ENCODE assay signal across 18 cellular contexts in the genomic region with DNA sequence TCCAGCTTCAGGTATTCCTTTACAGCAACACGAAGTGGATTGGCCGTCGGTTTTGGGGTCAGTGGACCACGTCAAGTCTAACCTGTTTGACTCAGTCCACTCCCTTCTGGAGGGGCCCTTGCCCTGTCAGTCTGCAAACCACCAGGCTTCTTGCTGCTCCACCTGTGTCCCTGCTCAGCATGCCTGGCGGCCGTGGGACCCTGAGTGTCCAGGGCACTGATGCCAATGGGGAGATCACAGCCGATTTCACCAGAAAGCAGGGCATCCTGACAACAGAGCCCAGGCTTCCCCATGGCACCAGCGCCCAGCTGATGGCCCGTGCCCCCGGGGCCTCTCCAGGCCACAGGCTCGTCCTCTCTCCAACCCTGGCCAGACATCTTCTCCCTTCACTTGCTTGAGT. TPM values are rescaled to one million over a fixed set of nuclear protein-coding genes. Genes with fewer than 3 reads are reported as not detected.
A peak's percentile ranks its signal among the peaks of the same experiment; 100 is the strongest.
DNase-seq lines count a peak whose midpoint lies in the region; ATAC-seq and TF ChIP-seq lines count a peak whose summit lies in the region.
"Had no signal": no experiment of that assay in that cellular context is flagged by ENCODE, and none has a peak within 500 bp of the region (broad histone marks: within the 10 kb centered on the region; RNA-seq: fewer than 3 reads in every experiment).

No MANE protein-coding gene starts in this region.

- WGBS in IMR-90 (ENCODE audit: extremely low coverage in 2 of 2, insufficient read length in 1 of 2), 2 experiments: no CpG with 5 or more reads among the region's 11 CpGs
- WGBS in transverse colon (ENCODE audit: low coverage in 1 of 2), 2 donors: 82% methylated on average over 10 of the region's 11 CpGs; no CpG with 5 or more reads in 1 of the 2 donors

- TF ChIP-seq CTCF in IMR-90 (conservative IDR thresholded peaks at IDR 0.05; ENCODE audit: low read depth, low read length) (no peak), osteocyte (IDR thresholded peaks at IDR 0.05) (no peak), transverse colon (IDR thresholded peaks at IDR 0.05) (no peak)

- H3K27ac ChIP-seq in IMR-90 (ENCODE audit: insufficient read depth, low read length) (no peak overlapping the region), transverse colon (no peak overlapping the region)

- H2AK5ac ChIP-seq in IMR-90 (ENCODE audit: low read depth, low read length): no peak overlapping the region

- intact Hi-C loops in activated CD4-positive, alpha-beta memory T cell treated with anti-CD3 and anti-CD28 coated beads for 36 hours (cut with micrococcal nuclease): no loop called here
- intact Hi-C loops in IMR-90 (cut with micrococcal nuclease): no loop called here
- intact Hi-C loops in transverse colon (cut with DNase I; ENCODE audit: low total_unique reads): no loop called here

- no peak overlapping the region for H3K23ac ChIP-seq in IMR-90 (ENCODE audit: low read depth, low read length)

- no TSS peak for BruUV-seq in IMR-90 (replicated peaks; lab: Mats Ljungman, UMichigan)

- no peak for TF ChIP-seq RAD21 in IMR-90 (IDR thresholded peaks at IDR 0.05; ENCODE audit: low read length)

- no peak overlapping the region for H4K8ac ChIP-seq in IMR-90 (ENCODE audit: low read depth in 2 of 2, low read length in 2 of 2)

- H3K27me3 ChIP-seq in IMR-90 (ENCODE audit: control insufficient read depth, insufficient read depth, low read length): no peaks in the 10 kb centered on the region
- H3K27me3 ChIP-seq in transverse colon: no peaks in the 10 kb centered on the region
- H3K27me3 ChIP-seq: BE2C had no signal

- POLR2A ChIA-PET in activated CD4-positive, alpha-beta memory T cell treated with anti-CD3 and anti-CD28 coated beads, Interleukin-2, amount 10 ng/mL, durations not matched to agents 7 days and 5 days (lab: Charles Lee): no interaction called here
- POLR2A ChIA-PET in activated CD4-positive, alpha-beta memory T cell treated with anti-CD3 and anti-CD28 coated beads for 36 hours (lab: Charles Lee): no interaction called here
- POLR2A ChIA-PET in IMR-90 (lab: Charles Lee; ENCODE audit: unreplicated experiment): no interaction called here

- H3K4me1 ChIP-seq in IMR-90 (ENCODE audit: control insufficient read depth, insufficient read depth, low read length) (peaks cover 13% of the 10 kb centered on the region), transverse colon (peaks cover 0 to 5% (median 3%) of the 10 kb centered on the region in 4 donors)
- H3K4me1 ChIP-seq: BE2C had no signal

- no peak overlapping the region for H2BK15ac ChIP-seq in IMR-90 (ENCODE audit: low read depth, low read length)

- H3K4me2 ChIP-seq in IMR-90 (ENCODE audit: low read depth, low read length): no peak overlapping the region

- no peak overlapping the region for H3K14ac ChIP-seq in IMR-90 (replicated peaks; ENCODE audit: low read depth, low read length)

- H3K36me3 ChIP-seq in IMR-90 (ENCODE audit: control insufficient read depth, insufficient read depth, low read length) (no peaks in the 10 kb centered on the region), transverse colon (no peaks in the 10 kb centered on the region)
- H3K36me3 ChIP-seq: BE2C had no signal

- ATAC-seq in IMR-90 (ENCODE audit: low read depth) (no peak), HG02870 (IDR thresholded peaks at IDR 0.05; ENCODE audit: unreplicated experiment) (no peak)
- ATAC-seq: HepG2 had no signal

- no peak overlapping the region for H3K4me3 Mint-ChIP-seq in activated CD4-positive, alpha-beta memory T cell treated with anti-CD3 and anti-CD28 coated beads, Interleukin-2, amount 10 ng/mL, durations not matched to agents 7 days and 5 days
- H3K4me3 Mint-ChIP-seq in activated CD4-positive, alpha-beta memory T cell treated with anti-CD3 and anti-CD28 coated beads for 36 hours: no peak overlapping the region
- H3K4me3 Mint-ChIP-seq in osteocyte (ENCODE audit: unreplicated experiment): no peak overlapping the region
- H3K4me3 Mint-ChIP-seq: CD4-positive, alpha-beta T cell had no signal

- H3K36me3 Mint-ChIP-seq in activated CD4-positive, alpha-beta memory T cell treated with anti-CD3 and anti-CD28 coated beads, Interleukin-2, amount 10 ng/mL, durations not matched to agents 7 days and 5 days (ENCODE audit: low read depth): no peaks in the 10 kb centered on the region
- H3K36me3 Mint-ChIP-seq in activated CD4-positive, alpha-beta memory T cell treated with anti-CD3 and anti-CD28 coated beads for 36 hours: no peaks in the 10 kb centered on the region
- H3K36me3 Mint-ChIP-seq in osteocyte (ENCODE audit: unreplicated experiment): no peaks in the 10 kb centered on the region

- H3K27ac Mint-ChIP-seq in activated CD4-positive, alpha-beta memory T cell treated with anti-CD3 and anti-CD28 coated beads, Interleukin-2, amount 10 ng/mL, durations not matched to agents 7 days and 5 days: no peak overlapping the region
- no peak overlapping the region for H3K27ac Mint-ChIP-seq in activated CD4-positive, alpha-beta memory T cell treated with anti-CD3 and anti-CD28 coated beads for 36 hours
- H3K27ac Mint-ChIP-seq in osteocyte (ENCODE audit: unreplicated experiment): no peak overlapping the region
- H3K27ac Mint-ChIP-seq: CD4-positive, alpha-beta T cell had no signal

- H4K20me1 ChIP-seq in IMR-90 (ENCODE audit: insufficient read depth, low read length): no peaks in the 10 kb centered on the region

- H2AFZ ChIP-seq in IMR-90 (replicated peaks; ENCODE audit: low read length, poor library complexity): peak overlapping the region; percentile 19

- H3K56ac ChIP-seq in IMR-90 (ENCODE audit: extremely low read depth, insufficient read depth, low read length): no peak overlapping the region

- peak overlapping the region; percentile 32; the same call in 1 of the 2 replicates for H4K91ac ChIP-seq in IMR-90 (ENCODE audit: insufficient read depth, low read depth, low read length)

- no peak overlapping the region for H3K4me3 ChIP-seq in IMR-90 (ENCODE audit: insufficient read depth, low read depth, low read length)
- H3K4me3 ChIP-seq in transverse colon: no peak overlapping the region

- in situ Hi-C loops in IMR-90 (cut with MboI; ENCODE audit: low sequenced_read_pairs) (no loop called here), transverse colon (cut with MboI; ENCODE audit: low pct_ligation_motif_present in 1 of 4, low pct_unique_long_range_greater_than_20kb in 1 of 4, low sequenced_read_pairs in 3 of 4) (no loop called here)

- TF ChIP-seq POLR2A in IMR-90 (IDR thresholded peaks at IDR 0.05; ENCODE audit: low read depth, low read length) (no peak), transverse colon (IDR thresholded peaks at IDR 0.05) (no peak)

- no peaks in the 10 kb centered on the region for H3K9me3 Mint-ChIP-seq in activated CD4-positive, alpha-beta memory T cell treated with anti-CD3 and anti-CD28 coated beads, Interleukin-2, amount 10 ng/mL, durations not matched to agents 7 days and 5 days
- no peaks in the 10 kb centered on the region for H3K9me3 Mint-ChIP-seq in activated CD4-positive, alpha-beta memory T cell treated with anti-CD3 and anti-CD28 coated beads for 36 hours
- H3K9me3 Mint-ChIP-seq in osteocyte (ENCODE audit: unreplicated experiment): no peaks in the 10 kb centered on the region
- H3K9me3 Mint-ChIP-seq: CD4-positive, alpha-beta T cell had no signal

- 0 out of 4 replicates have a peak, but pooled peaks cover 0 to 3% of the 10 kb centered on the region in 2 experiments for H3K79me1 ChIP-seq in IMR-90 (ENCODE audit: low read depth in 1 of 2, low read length in 2 of 2)

- dilution Hi-C loops in IMR-90 (cut with HindIII; ENCODE audit: low sequenced_read_pairs, unreplicated experiment): no loop called here

- H2BK120ac ChIP-seq in IMR-90 (ENCODE audit: low read depth, low read length): peak overlapping the region; percentile 51; the same call in 1 of the 2 replicates

- peak; percentile 9 for DNase-seq in activated CD4-positive, alpha-beta memory T cell treated with anti-CD3 and anti-CD28 coated beads, Interleukin-2, amount 10 ng/mL, durations not matched to agents 7 days and 5 days
- no peak for DNase-seq in activated CD4-positive, alpha-beta memory T cell treated with anti-CD3 and anti-CD28 coated beads for 36 hours
- no peak for DNase-seq in IMR-90
- DNase-seq in islet precursor cell: peak; percentile 35
- DNase-seq in osteocyte (ENCODE audit: extremely low spot score, unreplicated experiment): peak; percentile 77
- DNase-seq in transverse colon: no peak
- DNase-seq in UCSD-AML1 (lab: John Stamatoyannopoulos, UW; ENCODE audit: unreplicated experiment): no peak
- DNase-seq: BE2C; KG1; NCI-H1105 treated with DMSO at 0.1 percent for 48 hours; NCI-H1694 treated with DMSO at 0.1 percent for 48 hours; NCI-H510A; NCI-H748 treated with DMSO at 0.1 percent for 48 hours; NK-92 treated with Interleukin-12 subunit alpha and Interleukin-12 subunit beta, amount 100 ng/mL, for 24 hours had no signal

- no peak overlapping the region for H2BK5ac ChIP-seq in IMR-90 (ENCODE audit: low read depth, low read length, poor library complexity, severe bottlenecking)

- H3K4me1 Mint-ChIP-seq in activated CD4-positive, alpha-beta memory T cell treated with anti-CD3 and anti-CD28 coated beads, Interleukin-2, amount 10 ng/mL, durations not matched to agents 7 days and 5 days: no peaks in the 10 kb centered on the region
- no peaks in the 10 kb centered on the region for H3K4me1 Mint-ChIP-seq in activated CD4-positive, alpha-beta memory T cell treated with anti-CD3 and anti-CD28 coated beads for 36 hours (ENCODE audit: low read depth)
- peaks cover 35% of the 10 kb centered on the region for H3K4me1 Mint-ChIP-seq in osteocyte (ENCODE audit: unreplicated experiment)

- H3K9me3 ChIP-seq in IMR-90 (ENCODE audit: control insufficient read depth, insufficient read depth, low read length) (no peaks in the 10 kb centered on the region), transverse colon (no peaks in the 10 kb centered on the region)
- H3K9me3 ChIP-seq: BE2C, Caco-2 had no signal

- H3K4ac ChIP-seq in IMR-90 (ENCODE audit: low read depth, low read length): no peak overlapping the region

- no peak overlapping the region for H2BK20ac ChIP-seq in IMR-90 (ENCODE audit: low read depth, low read length)

- H4K5ac ChIP-seq in IMR-90 (ENCODE audit: low read depth, low read length): no peak overlapping the region

- H3K18ac ChIP-seq in IMR-90 (ENCODE audit: low read depth, low read length): no peak overlapping the region

- no peak for TF ChIP-seq EP300 in transverse colon (IDR thresholded peaks at IDR 0.05; ENCODE audit: low read depth)

- no peak overlapping the region for H2AK9ac ChIP-seq in IMR-90 (replicated peaks; ENCODE audit: low read depth, low read length, poor library complexity)

- H3K9me1 ChIP-seq in IMR-90 (ENCODE audit: insufficient read depth, low read length): peaks cover 10% of the 10 kb centered on the region

- no peaks in the 10 kb centered on the region for H3K27me3 Mint-ChIP-seq in activated CD4-positive, alpha-beta memory T cell treated with anti-CD3 and anti-CD28 coated beads, Interleukin-2, amount 10 ng/mL, durations not matched to agents 7 days and 5 days
- H3K27me3 Mint-ChIP-seq in activated CD4-positive, alpha-beta memory T cell treated with anti-CD3 and anti-CD28 coated beads for 36 hours: no peaks in the 10 kb centered on the region
- H3K27me3 Mint-ChIP-seq in osteocyte (ENCODE audit: unreplicated experiment): no peaks in the 10 kb centered on the region
- H3K27me3 Mint-ChIP-seq: CD4-positive, alpha-beta T cell had no signal

- CTCF ChIA-PET in activated CD4-positive, alpha-beta memory T cell treated with anti-CD3 and anti-CD28 coated beads, Interleukin-2, amount 10 ng/mL, durations not matched to agents 7 days and 5 days (lab: Charles Lee): no interaction called here
- CTCF ChIA-PET in activated CD4-positive, alpha-beta memory T cell treated with anti-CD3 and anti-CD28 coated beads for 36 hours (lab: Charles Lee): no interaction called here
- CTCF ChIA-PET in IMR-90 (lab: Yijun Ruan, JAX): no interaction called here

- no peak overlapping the region for H3K9ac ChIP-seq in IMR-90 (ENCODE audit: low read depth, low read length)

RNA-seq across cellular contexts. Expression of a gene that starts 41.2 kb away (rescaled TPM):
- total RNA-seq in activated CD4-positive, alpha-beta memory T cell treated with anti-CD3 and anti-CD28 coated beads, Interleukin-2, amount 10 ng/mL, durations not matched to agents 7 days and 5 days: 1 to 10 TPM; 6.2 to 6.8 TPM
- total RNA-seq in activated CD4-positive, alpha-beta memory T cell treated with anti-CD3 and anti-CD28 coated beads for 36 hours: 1 to 10 TPM; 9.1 to 9.6 TPM
- total RNA-seq in IMR-90 (2012; rRNA removed) (29.7 and 29.9 TPM in 2 replicates), osteocyte (42.6 and 43.0 TPM in 2 replicates), transverse colon (10 to 100 TPM; 16.1 to 38.6 (median 26.5) TPM)
- 36.9 and 39.7 TPM in 2 replicates for polyA plus RNA-seq in IMR-90 (2012; rRNA removed)
- polyA plus RNA-seq in IMR-90 (2012; cell fraction: cytosol; rRNA removed): 22.1 and 48.3 TPM in 2 replicates
- polyA plus RNA-seq in IMR-90 (2012; cell fraction: nucleus; rRNA removed; ENCODE audit: low replicate concordance): 21.0 and 34.4 TPM in 2 replicates

Comparison
In these comparisons a context has a peak if more than half of its experiments do, and no peak if none do; other contexts are left out.
1. DNase-seq: peak in activated CD4-positive, alpha-beta memory T cell treated with anti-CD3 and anti-CD28 coated beads, Interleukin-2, amount 10 ng/mL, durations not matched to agents 7 days and 5 days (single experiment), islet precursor cell (single experiment) and osteocyte (single experiment); none in activated CD4-positive, alpha-beta memory T cell treated with anti-CD3 and anti-CD28 coated beads for 36 hours (single experiment), IMR-90 (single experiment), transverse colon (single experiment) and UCSD-AML1 (single experiment).